In genomic region chr11:115665345-115665901, GRCh38 we compare ENCODE assay signal across 26 cellular contexts.
DNase-seq lines count a peak whose midpoint lies in the region; ATAC-seq and TF ChIP-seq lines count a peak whose summit lies in the region.
"Had no signal": no experiment of that assay in that cellular context is flagged by ENCODE, and none has a peak within 500 bp of the region (broad histone marks: within the 10 kb centered on the region; RNA-seq: fewer than 3 reads in every experiment).

No MANE protein-coding gene starts in this region.

- H3K4me3 ChIP-seq in GM23338: no peak overlapping the region
- H3K4me3 ChIP-seq in gastrocnemius medialis: no peak overlapping the region
- H3K4me3 ChIP-seq: BLaER1, esophagus muscularis mucosa, left lung had no signal

- no peaks in the 10 kb centered on the region for H3K79me2 ChIP-seq in GM23338 (replicated peaks; ENCODE audit: insufficient read depth)

- H3K27me3 ChIP-seq in GM23338 (ENCODE audit: insufficient read depth) (peaks cover 19% of the 10 kb centered on the region), gastrocnemius medialis (peaks cover 0 to 6% (median 0%) of the 10 kb centered on the region in 3 donors)
- H3K27me3 ChIP-seq: BLaER1, foreskin keratinocyte had no signal

- no peak overlapping the region for H3K4me2 ChIP-seq in GM23338
- H3K4me2 ChIP-seq: BLaER1 had no signal

- TF ChIP-seq POLR2A in gastrocnemius medialis (IDR thresholded peaks at IDR 0.05): no peak

- ATAC-seq in GM23338: peak; percentile 91
- ATAC-seq in GM19395 (IDR thresholded peaks at IDR 0.05; ENCODE audit: unreplicated experiment): no peak
- ATAC-seq in gastrocnemius medialis: no peak
- ATAC-seq: foreskin keratinocyte, left lung, SK-N-SH treated with all-trans-retinoic acid at 6 μM for 48 hours, T-helper 17 cell had no signal

- H3K9me3 Mint-ChIP-seq in GM23338 (no peaks in the 10 kb centered on the region), brain (peaks cover 0 to 9% (median 0%) of the 10 kb centered on the region in 5 experiments)
- H3K9me3 Mint-ChIP-seq: activated CD4-positive, alpha-beta memory T cell treated with anti-CD3 and anti-CD28 coated beads, Interleukin-2, amount 10 ng/mL, durations not matched to agents 7 days and 5 days; activated naive CD8-positive, alpha-beta T cell treated with anti-CD3 and anti-CD28 coated beads for 36 hours; type B pancreatic cell had no signal

- H3K4me1 Mint-ChIP-seq in GM23338 (peaks cover 6% of the 10 kb centered on the region; the same call in 2 of the 3 replicates), brain (peaks cover 65% of the 10 kb centered on the region)
- H3K4me1 Mint-ChIP-seq: activated CD4-positive, alpha-beta memory T cell treated with anti-CD3 and anti-CD28 coated beads, Interleukin-2, amount 10 ng/mL, durations not matched to agents 7 days and 5 days; activated naive CD8-positive, alpha-beta T cell treated with anti-CD3 and anti-CD28 coated beads for 36 hours; T-helper 17 cell had no signal

- H3K27ac ChIP-seq in GM23338 (ENCODE audit: low read depth) (no peak overlapping the region), gastrocnemius medialis (peak overlapping the region in 1 of 4 donors; percentile 11)
- H3K27ac ChIP-seq: BLaER1, esophagus muscularis mucosa, foreskin keratinocyte, left lung, RWPE1 had no signal

- in situ Hi-C loops in gastrocnemius medialis (cut with MboI; ENCODE audit: low sequenced_read_pairs in 4 of 4): no loop called here

- no peaks in the 10 kb centered on the region for H3F3A ChIP-seq in GM23338 (replicated peaks; ENCODE audit: low read depth)

- no peaks in the 10 kb centered on the region for H4K20me1 ChIP-seq in GM23338 (replicated peaks; ENCODE audit: insufficient read depth)
- H4K20me1 ChIP-seq: BLaER1 had no signal

- H3K27ac Mint-ChIP-seq in GM23338 (no peak overlapping the region), brain (peak overlapping the region; percentile 34 to 88 (median 80))
- H3K27ac Mint-ChIP-seq: activated CD4-positive, alpha-beta memory T cell treated with anti-CD3 and anti-CD28 coated beads, Interleukin-2, amount 10 ng/mL, durations not matched to agents 7 days and 5 days; activated naive CD8-positive, alpha-beta T cell treated with anti-CD3 and anti-CD28 coated beads for 36 hours; T-helper 17 cell; type B pancreatic cell had no signal

- intact Hi-C loops in gastrocnemius medialis (cut with DNase I; ENCODE audit: low total_unique reads): loop anchor here (2.0 kb wide), 1 partner anchor 43 kb away; no protein-coding TSS in a partner anchor

- no peaks in the 10 kb centered on the region for H3K36me3 Mint-ChIP-seq in GM23338 (ENCODE audit: low read depth)
- no peaks in the 10 kb centered on the region for H3K36me3 Mint-ChIP-seq in brain
- H3K36me3 Mint-ChIP-seq: activated naive CD8-positive, alpha-beta T cell treated with anti-CD3 and anti-CD28 coated beads for 36 hours had no signal

- H3K27me3 Mint-ChIP-seq in GM23338 (ENCODE audit: insufficient read depth, low read depth, poor library complexity) (peaks cover 11% of the 10 kb centered on the region), brain (peaks cover 14% of the 10 kb centered on the region)

- TF ChIP-seq CTCF in GM23338 (conservative IDR thresholded peaks at IDR 0.05; ENCODE audit: low read depth in 2 of 2) (peak in 1 of 2 experiments; percentile 18; a peak in 1 of 4 replicates), brain (conservative IDR thresholded peaks at IDR 0.05) (no peak), gastrocnemius medialis (IDR thresholded peaks at IDR 0.05 in 4 of 5, conservative IDR thresholded peaks at IDR 0.05 in 1 of 5) (no peak)

- H3K4me3 Mint-ChIP-seq in GM23338: no peak overlapping the region
- H3K4me3 Mint-ChIP-seq in brain: peak overlapping the region in 1 of 5 experiments; percentile 15
- H3K4me3 Mint-ChIP-seq: activated CD4-positive, alpha-beta memory T cell treated with anti-CD3 and anti-CD28 coated beads, Interleukin-2, amount 10 ng/mL, durations not matched to agents 7 days and 5 days; activated naive CD8-positive, alpha-beta T cell treated with anti-CD3 and anti-CD28 coated beads for 36 hours; T-helper 17 cell; type B pancreatic cell had no signal

- no peaks in the 10 kb centered on the region for H3K9me2 ChIP-seq in GM23338 (ENCODE audit: insufficient read depth)

- no peaks in the 10 kb centered on the region for H3K9me3 ChIP-seq in gastrocnemius medialis
- H3K9me3 ChIP-seq: BLaER1, esophagus muscularis mucosa, left lung had no signal

- DNase-seq in GM23338 (ENCODE audit: low spot score) (no peak), NCI-H1436 (lab: John Stamatoyannopoulos, UW) (peak; percentile 49), medulla oblongata (ENCODE audit: extremely low spot score) (peak; percentile 48), NK-92 (lab: John Stamatoyannopoulos, UW; ENCODE audit: unreplicated experiment) (no peak), NCI-H2107 (lab: John Stamatoyannopoulos, UW) (no peak), gastrocnemius medialis (no peak)
- DNase-seq: activated CD4-positive, alpha-beta memory T cell treated with anti-CD3 and anti-CD28 coated beads, Interleukin-2, amount 10 ng/mL, durations not matched to agents 7 days and 5 days; activated CD4-positive, alpha-beta T cell treated with anti-CD3 and anti-CD28 coated beads for 1 hour; activated CD8-positive, alpha-beta memory T cell treated with anti-CD3 and anti-CD28 coated beads, Interleukin-2, amount 50 U/mL, for 48 hours; activated naive CD8-positive, alpha-beta T cell treated with anti-CD3 and anti-CD28 coated beads for 36 hours; aorta; central memory CD4-positive, alpha-beta T cell; foreskin keratinocyte; left lung; NCI-H1105; NCI-H2081; NCI-H526; stimulated activated CD4-positive, alpha-beta T cell treated with anti-CD3 and anti-CD28 coated beads, Interleukin-2, amount 100 ng/mL, for 48 hours; T-helper 17 cell had no signal

- 0 out of 2 replicates have a peak overlapping the region, but pooled peaks have one; percentile 52 for H2AFZ ChIP-seq in GM23338

- peaks cover 4% of the 10 kb centered on the region; the same call in 1 of the 2 replicates for H3K4me1 ChIP-seq in GM23338 (ENCODE audit: insufficient read depth)
- H3K4me1 ChIP-seq in gastrocnemius medialis: peaks cover 0 to 3% of the 10 kb centered on the region in 2 donors
- H3K4me1 ChIP-seq: BLaER1, esophagus muscularis mucosa, foreskin keratinocyte, left lung had no signal

- no peaks in the 10 kb centered on the region for H3K36me3 ChIP-seq in GM23338 (ENCODE audit: insufficient read depth)
- no peaks in the 10 kb centered on the region for H3K36me3 ChIP-seq in gastrocnemius medialis
- H3K36me3 ChIP-seq: BLaER1, esophagus muscularis mucosa, left lung had no signal

TF ChIP-seq in GM23338, 12 proteins besides CTCF, POLR2A, EP300 and RAD21 (continues in another document):
- TF ChIP-seq EZH2 (IDR thresholded peaks at IDR 0.05; ENCODE audit: low read depth, unreplicated experiment) (no peak), STAT1 (IDR thresholded peaks at IDR 0.05; ENCODE audit: unreplicated experiment) (no peak), ZNF331 (CRISPR knock-in tag; IDR thresholded peaks at IDR 0.05; ENCODE audit: low read depth) (no peak), CREB1 (CRISPR knock-in tag; IDR thresholded peaks at IDR 0.05; ENCODE audit: low read depth) (no peak), EZH2phosphoT487 (IDR thresholded peaks at IDR 0.05; ENCODE audit: unreplicated experiment) (no peak), REST (IDR thresholded peaks at IDR 0.05; ENCODE audit: unreplicated experiment) (no peak)

Comparison
In these comparisons a context has a peak if more than half of its experiments do, and no peak if none do; other contexts are left out.
1. DNase-seq: peak in NCI-H1436 (single experiment) and medulla oblongata (single experiment); none in GM23338 (single experiment), NK-92 (single experiment), NCI-H2107 (single experiment) and gastrocnemius medialis (0 of 2).